In genomic region chrX:13418126-13419091, GRCh38 we compare ENCODE assay signal across 1 cellular context.
TF ChIP-seq lines count a peak whose summit lies in the region.

No MANE protein-coding gene starts in this region.

TF ChIP-seq in GM23338, 12 proteins besides CTCF, POLR2A, EP300 and RAD21 (continued from another document):
- no peak for TF ChIP-seq ZNF462 (CRISPR knock-in tag; IDR thresholded peaks at IDR 0.05)
